In the genomic region with DNA sequence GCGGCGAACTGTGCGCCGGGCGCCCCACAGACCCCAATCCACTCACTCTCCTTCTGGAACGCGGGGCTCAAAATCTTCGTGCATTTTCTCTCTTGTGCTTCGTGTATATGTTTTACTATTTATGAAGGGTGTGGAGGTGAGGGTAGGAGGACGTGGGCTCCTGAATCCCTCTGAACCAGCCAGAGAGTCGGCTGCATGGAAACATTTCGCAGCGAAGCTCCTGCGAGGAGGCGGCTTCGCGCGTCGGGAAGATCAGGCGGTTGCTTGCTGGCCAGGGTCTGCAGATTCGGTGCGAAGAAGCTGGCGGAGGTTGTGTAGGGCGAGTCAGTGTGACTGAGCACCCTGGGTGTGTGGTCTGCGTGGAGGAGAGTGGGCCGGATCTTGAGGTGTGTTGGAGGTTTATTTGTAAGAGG, we compare ENCODE assay signal across 10 cellular contexts. TPM values are rescaled to one million over a fixed set of nuclear protein-coding genes. Genes with fewer than 3 reads are reported as not detected.
DNase-seq lines count a peak whose midpoint lies in the region; ATAC-seq lines count a peak whose summit lies in the region.
"Had no signal": no experiment of that assay in that cellular context is flagged by ENCODE, and none has a peak within 500 bp of the region (broad histone marks: within the 10 kb centered on the region; RNA-seq: fewer than 3 reads in every experiment).

No MANE protein-coding gene starts in this region.

- H3K9me3 ChIP-seq in right cardiac atrium (ENCODE audit: control insufficient read depth, low read length) = no peaks in the 10 kb centered on the region
- H3K9me3 ChIP-seq in trophoblast cell (ENCODE audit: insufficient read depth, low read depth, low read length) = no peaks in the 10 kb centered on the region

- H3K4me1 Mint-ChIP-seq in activated CD4-positive, alpha-beta memory T cell treated with anti-CD3 and anti-CD28 coated beads for 36 hours (ENCODE audit: low read depth) = peaks cover 6% of the 10 kb centered on the region

- no peak overlapping the region for H2BK5ac ChIP-seq in trophoblast cell (ENCODE audit: low read depth, low read length, poor library complexity)

- H3K9me3 Mint-ChIP-seq in activated CD4-positive, alpha-beta memory T cell treated with anti-CD3 and anti-CD28 coated beads for 36 hours = no peaks in the 10 kb centered on the region

- H3K27me3 Mint-ChIP-seq in activated CD4-positive, alpha-beta memory T cell treated with anti-CD3 and anti-CD28 coated beads for 36 hours = peaks cover 41% of the 10 kb centered on the region

- H3K79me1 ChIP-seq in trophoblast cell (ENCODE audit: low read length) = peaks cover 10% of the 10 kb centered on the region

- H3K27ac Mint-ChIP-seq in activated CD4-positive, alpha-beta memory T cell treated with anti-CD3 and anti-CD28 coated beads for 36 hours = no peak overlapping the region

- H3K4ac ChIP-seq in trophoblast cell (ENCODE audit: low read depth, low read length) = no peak overlapping the region

- DNase-seq in D341Med (ENCODE audit: low spot score) = peak; percentile 62
- peak; percentile 38 to 66 for DNase-seq in NCI-H526 (lab: John Stamatoyannopoulos, UW)
- peak in 1 of 3 donors; percentile 41 for DNase-seq in right cardiac atrium
- DNase-seq in trophoblast cell = no peak
- DNase-seq in cortex of kidney (lab: John Stamatoyannopoulos, UW) = no peak
- DNase-seq in activated CD8-positive, alpha-beta memory T cell treated with anti-CD3 and anti-CD28 coated beads, Interleukin-2, amount 50 U/mL, for 48 hours = no peak
- DNase-seq in activated CD4-positive, alpha-beta memory T cell treated with anti-CD3 and anti-CD28 coated beads for 36 hours = no peak
- no peak for DNase-seq in LoVo (ENCODE audit: low spot score)
- DNase-seq: DND-41, OCI-M1 had no signal

- H3K4me2 ChIP-seq in trophoblast cell (ENCODE audit: low read length) = peak overlapping the region; percentile 80

- no peak overlapping the region for H4K12ac ChIP-seq in trophoblast cell (ENCODE audit: low read depth, low read length)

- H3K4me1 ChIP-seq in right cardiac atrium (ENCODE audit: control insufficient read depth, insufficient read depth, low read length) (no peaks in the 10 kb centered on the region), trophoblast cell (ENCODE audit: control insufficient read depth in 1 of 2, insufficient read depth in 2 of 2, low read length in 2 of 2) (no peaks in the 10 kb centered on the region)

- ATAC-seq in right cardiac atrium = no peak

- H2AFZ ChIP-seq in trophoblast cell (ENCODE audit: insufficient read depth, low read length, poor library complexity) = peak overlapping the region; percentile 23

- H2BK12ac ChIP-seq in trophoblast cell (ENCODE audit: low read length) = no peak overlapping the region

- intact Hi-C loops in right cardiac atrium (cut with DNase I) = no loop called here
- intact Hi-C loops in activated CD4-positive, alpha-beta memory T cell treated with anti-CD3 and anti-CD28 coated beads for 36 hours (cut with micrococcal nuclease) = no loop called here

- no peak overlapping the region for H3K27ac ChIP-seq in right cardiac atrium (ENCODE audit: low read length)
- H3K27ac ChIP-seq in trophoblast cell (ENCODE audit: low read depth, low read length) = no peak overlapping the region

- peaks cover 5% of the 10 kb centered on the region for H3K36me3 Mint-ChIP-seq in activated CD4-positive, alpha-beta memory T cell treated with anti-CD3 and anti-CD28 coated beads for 36 hours

- no peak overlapping the region for H3K4me3 Mint-ChIP-seq in activated CD4-positive, alpha-beta memory T cell treated with anti-CD3 and anti-CD28 coated beads for 36 hours

- peak overlapping the region; percentile 32 for H4K8ac ChIP-seq in trophoblast cell (ENCODE audit: low read depth, low read length)

- H3K18ac ChIP-seq in trophoblast cell (ENCODE audit: low read length) = peak overlapping the region; percentile 37

- CTCF ChIA-PET in activated CD4-positive, alpha-beta memory T cell treated with anti-CD3 and anti-CD28 coated beads for 36 hours (lab: Charles Lee) = no interaction called here

- WGBS in right cardiac atrium = 3% methylated on average over 26 of the region's 26 CpGs
- no CpG with 5 or more reads among the region's 26 CpGs for WGBS in trophoblast cell (ENCODE audit: extremely low coverage, insufficient coverage, insufficient read length)

- no peak overlapping the region for H2AK5ac ChIP-seq in trophoblast cell (ENCODE audit: low read length)

- no peak overlapping the region for H2BK120ac ChIP-seq in trophoblast cell (ENCODE audit: insufficient read depth, low read length, poor library complexity)

- H3K4me3 ChIP-seq in right cardiac atrium (ENCODE audit: low read length) (peak overlapping the region; percentile 67), trophoblast cell (ENCODE audit: low read depth, low read length) (peak overlapping the region; percentile 90)

- H3K79me2 ChIP-seq in trophoblast cell (ENCODE audit: control insufficient read depth, insufficient read depth, low read length, poor library complexity) = peaks cover 6% of the 10 kb centered on the region

- H3K36me3 ChIP-seq in trophoblast cell (ENCODE audit: control insufficient read depth in 1 of 2, insufficient read depth in 2 of 2, low read length in 2 of 2) = peaks cover 0 to under 1% of the 10 kb centered on the region in 2 experiments

- H3K27me3 ChIP-seq in right cardiac atrium (ENCODE audit: control insufficient read depth, insufficient read depth) (no peaks in the 10 kb centered on the region), trophoblast cell (ENCODE audit: insufficient read depth, low read length) (no peaks in the 10 kb centered on the region)

- no peak overlapping the region for H4K91ac ChIP-seq in trophoblast cell (ENCODE audit: low read depth, low read length)

- H3K9ac ChIP-seq in trophoblast cell (ENCODE audit: low read length) = no peak overlapping the region

- POLR2A ChIA-PET in activated CD4-positive, alpha-beta memory T cell treated with anti-CD3 and anti-CD28 coated beads for 36 hours (lab: Charles Lee) = no interaction called here

- no peak overlapping the region for H3K14ac ChIP-seq in trophoblast cell (ENCODE audit: low read length)

- H3K23ac ChIP-seq in trophoblast cell (ENCODE audit: low read length) = no peak overlapping the region

RNA-seq across cellular contexts. Expression of a gene that starts 1.1 kb away (rescaled TPM):
- 1 to 10 TPM; 1.7 to 6.8 (median 3.3) TPM for total RNA-seq in right cardiac atrium
- polyA plus RNA-seq in right cardiac atrium = 1.9 TPM
- polyA plus RNA-seq in trophoblast cell (2013) = 7.7 and 8.3 TPM in 2 replicates
- total RNA-seq in activated CD4-positive, alpha-beta memory T cell treated with anti-CD3 and anti-CD28 coated beads for 36 hours = not detected

Comparison
In these comparisons a context has a peak if more than half of its experiments do, and no peak if none do; other contexts are left out.
1. DNase-seq: peak in D341Med (single experiment) and NCI-H526 (2 of 2); none in trophoblast cell (0 of 2), cortex of kidney (single experiment), activated CD8-positive, alpha-beta memory T cell treated with anti-CD3 and anti-CD28 coated beads, Interleukin-2, amount 50 U/mL, for 48 hours (single experiment), activated CD4-positive, alpha-beta memory T cell treated with anti-CD3 and anti-CD28 coated beads for 36 hours (single experiment) and LoVo (single experiment).